ENCODE assay signal across 8 cellular contexts in genomic region chr12:123232807-123233504, GRCh38. TPM values are rescaled to one million over a fixed set of nuclear protein-coding genes. Genes with fewer than 3 reads are reported as not detected.
DNase-seq lines count a peak whose midpoint lies in the region; ATAC-seq and TF ChIP-seq lines count a peak whose summit lies in the region.

TSS of gene MPHOSPH9 (minus strand) at chr12:123233141. CDS start at chr12:123230364, 2,777 bp downstream.
TSS of gene MTRFR (plus strand) at chr12:123233436. CDS start at chr12:123253675, 20,239 bp downstream.

- peak within 1 kb of the TSS; percentile 75 to 100 (median 96) for H3K4me3 ChIP-seq in dorsolateral prefrontal cortex
- H3K4me3 ChIP-seq in right lobe of liver, result peak within 1 kb of the TSS; percentile 87 to 92 (median 89)

- peak within 1 kb of the TSS; percentile 99 for H3K4me3 Mint-ChIP-seq in activated CD4-positive, alpha-beta memory T cell treated with anti-CD3 and anti-CD28 coated beads for 36 hours

- H3K27ac Mint-ChIP-seq in activated CD4-positive, alpha-beta memory T cell treated with anti-CD3 and anti-CD28 coated beads for 36 hours, result peak within 1 kb of the TSS; percentile 96

- POLR2A ChIA-PET in activated CD4-positive, alpha-beta memory T cell treated with anti-CD3 and anti-CD28 coated beads for 36 hours (lab: Charles Lee), result interaction anchor here (0.5 to 2.7 kb wide), 31 partner anchors 8 to 706 kb away, joined by 3 to 45 read pairs (median 4); partner anchors contain the start of genes ARL6IP4, ATP6V0A2, KMT5A and OGFOD2

- ATAC-seq in GM19438 (IDR thresholded peaks at IDR 0.05; ENCODE audit: low read depth, unreplicated experiment), result peak; percentile 77
- ATAC-seq in HG03575 (IDR thresholded peaks at IDR 0.05; ENCODE audit: extremely low read depth, insufficient number of reproducible peaks, low FRiP score, unreplicated experiment), result peak; percentile 56
- ATAC-seq in right lobe of liver, result peak; percentile 93 to 98 (median 96)

- H3K4me1 Mint-ChIP-seq in activated CD4-positive, alpha-beta memory T cell treated with anti-CD3 and anti-CD28 coated beads for 36 hours (ENCODE audit: low read depth), result peaks cover 60% of the 10 kb centered on the region

- H3K36me3 ChIP-seq in right lobe of liver, result peaks cover 0 to 5% (median 0%) of the 10 kb centered on the region in 4 donors

- peaks cover 0 to 36% (median 8%) of the 10 kb centered on the region in 4 donors for H3K4me1 ChIP-seq in right lobe of liver

- TF ChIP-seq CTCF in dorsolateral prefrontal cortex (IDR thresholded peaks at IDR 0.05 in 54 of 56, conservative IDR thresholded peaks at IDR 0.05 in 2 of 56; ENCODE audit: low read depth in 1 of 56, partially characterized antibody in 56 of 56), result peak in 16 of 56 donors; percentile 5 to 44 (median 16)
- no peak for TF ChIP-seq CTCF in right lobe of liver (IDR thresholded peaks at IDR 0.05)

- H3K27me3 Mint-ChIP-seq in activated CD4-positive, alpha-beta memory T cell treated with anti-CD3 and anti-CD28 coated beads for 36 hours, result peaks cover 3% of the 10 kb centered on the region

- CTCF ChIA-PET in activated CD4-positive, alpha-beta memory T cell treated with anti-CD3 and anti-CD28 coated beads for 36 hours (lab: Charles Lee), result interaction anchor here (1.0 to 4.5 kb wide), 10 partner anchors 9 to 440 kb away, joined by 3 to 35 read pairs (median 4); partner anchors contain the start of gene PITPNM2

- H3K27ac ChIP-seq in dorsolateral prefrontal cortex, result peak within 1 kb of the TSS; percentile 63 to 99 (median 94)
- H3K27ac ChIP-seq in right lobe of liver, result peak within 1 kb of the TSS; percentile 80 to 88 (median 87)

- WGBS in right lobe of liver (ENCODE audit: insufficient coverage, low coverage, low lambda C conversion rate, missing lambda C conversion rate), result 0% methylated on average over 3 of the region's 66 CpGs

- peak; percentile 99 for TF ChIP-seq POLR2A in right lobe of liver (IDR thresholded peaks at IDR 0.05)

- H3K27me3 ChIP-seq in dorsolateral prefrontal cortex (no peaks in the 10 kb centered on the region), right lobe of liver (no peaks in the 10 kb centered on the region)

- intact Hi-C loops in activated CD4-positive, alpha-beta memory T cell treated with anti-CD3 and anti-CD28 coated beads for 36 hours (cut with micrococcal nuclease), result loop anchor here (1.0 to 10.0 kb wide), 12 partner anchors 10 to 706 kb away; partner anchors contain the start of genes CDK2AP1, EIF2B1, GTF2H3 and KMT5A
- intact Hi-C loops in dorsolateral prefrontal cortex (cut with DNase I) (loop anchor here (1.0 to 10.0 kb wide), 5 partner anchors 34 to 368 kb away; partner anchors contain the start of gene ARL6IP4 (in 1 of the 2)), right lobe of liver (cut with DNase I) (loop anchor here in 1 of 2 donors (10.0 kb wide), 1 partner anchor 248 kb away; the partner anchor contains the start of gene ARL6IP4)

- no peaks in the 10 kb centered on the region for H3K9me3 ChIP-seq in right lobe of liver

- DNase-seq in CD1c-positive myeloid dendritic cell (ENCODE audit: extremely low spot score) (peak; percentile 100), NCI-H82 treated with DMSO at 0.1 percent for 48 hours (lab: John Stamatoyannopoulos, UW; ENCODE audit: unreplicated experiment) (peak; percentile 99), dorsolateral prefrontal cortex (peak; percentile 96 to 99 (median 99)), right lobe of liver (peak; percentile 99)
- DNase-seq in activated CD4-positive, alpha-beta memory T cell treated with anti-CD3 and anti-CD28 coated beads for 36 hours, result peak; percentile 100
- peak; percentile 96 to 99 for DNase-seq in stimulated activated CD4-positive, alpha-beta T cell treated with anti-CD3 and anti-CD28 coated beads, Interleukin-4, amount 100 ng/mL, for 4 hours

- H3K9me3 Mint-ChIP-seq in activated CD4-positive, alpha-beta memory T cell treated with anti-CD3 and anti-CD28 coated beads for 36 hours, result no peaks in the 10 kb centered on the region

- H3K36me3 Mint-ChIP-seq in activated CD4-positive, alpha-beta memory T cell treated with anti-CD3 and anti-CD28 coated beads for 36 hours, result peaks cover 32% of the 10 kb centered on the region

RNA-seq across cellular contexts. Expression of gene MPHOSPH9, which starts in this region (rescaled TPM):
- total RNA-seq in activated CD4-positive, alpha-beta memory T cell treated with anti-CD3 and anti-CD28 coated beads for 36 hours, result 10 to 100 TPM; 88.8 to 97.6 TPM
- total RNA-seq in dorsolateral prefrontal cortex, result 10 to 100 TPM; 36.7 to 91.4 (median 60.7) TPM
- 10 to 100 TPM; 14.5 to 25.7 (median 19.1) TPM for total RNA-seq in right lobe of liver

RNA-seq across cellular contexts. Expression of gene MTRFR, which starts in this region (rescaled TPM):
- total RNA-seq in activated CD4-positive, alpha-beta memory T cell treated with anti-CD3 and anti-CD28 coated beads for 36 hours, result 10 to 100 TPM; 28.4 to 28.8 TPM
- 10 to 100 TPM; 13.4 to 27.6 (median 20.0) TPM for total RNA-seq in dorsolateral prefrontal cortex
- 1 to 10 TPM; 6.5 to 8.6 (median 7.4) TPM for total RNA-seq in right lobe of liver

Comparison
In these comparisons a context has a peak if more than half of its experiments do, and no peak if none do; other contexts are left out.
1. Peak in every context shown above with its lines: DNase-seq, ATAC-seq, H3K4me3 ChIP-seq and H3K27ac ChIP-seq.